Comparison of ENCODE assay signal across 27 cellular contexts in genomic region chr16:84045001-84045817, GRCh38. TPM values are rescaled to one million over a fixed set of nuclear protein-coding genes. Genes with fewer than 3 reads are reported as not detected.
DNase-seq lines count a peak whose midpoint lies in the region; ATAC-seq, FAIRE-seq and TF ChIP-seq lines count a peak whose summit lies in the region.
"Had no signal": no experiment of that assay in that cellular context is flagged by ENCODE, and none has a peak within 500 bp of the region (broad histone marks: within the 10 kb centered on the region; RNA-seq: fewer than 3 reads in every experiment).

No MANE protein-coding gene starts in this region.

- H4K91ac ChIP-seq in H1 (replicated peaks; ENCODE audit: insufficient read length, low read length): no peak overlapping the region

- POLR2A ChIA-PET in HEK293 (lab: Yijun Ruan, JAX) (no interaction called here), H1 (lab: Charles Lee; ENCODE audit: partially characterized antibody) (interaction anchor here (1.1 kb wide), 1 partner anchor 16 kb away, joined by 3 read pairs; no protein-coding TSS in a partner anchor)

- no peak overlapping the region for H2BK120ac ChIP-seq in H1 (replicated peaks; ENCODE audit: low read depth, low read length)

- no peak overlapping the region for H3K14ac ChIP-seq in H1 (ENCODE audit: insufficient read length)

- no peak overlapping the region for H3K18ac ChIP-seq in H1 (ENCODE audit: extremely low read depth, low read length)

- no peaks in the 10 kb centered on the region for H3K79me2 ChIP-seq in H1 (ENCODE audit: control insufficient read depth in 1 of 2, insufficient read depth in 2 of 2, low read length in 2 of 2)

- H3K9me3 ChIP-seq in HEK293 (ENCODE audit: control insufficient read depth, insufficient read depth, low read depth, low read length) (no peaks in the 10 kb centered on the region), H1 (ENCODE audit: insufficient read depth in 2 of 2, low read depth in 1 of 2, low read length in 1 of 2) (no peaks in the 10 kb centered on the region), mucosa of descending colon (no peaks in the 10 kb centered on the region), spleen (no peaks in the 10 kb centered on the region)
- H3K9me3 ChIP-seq: BLaER1 had no signal

- no peak overlapping the region for H2BK5ac ChIP-seq in H1 (ENCODE audit: low read depth, low read length)

- no peak for TF ChIP-seq POLR2A in H1 (IDR thresholded peaks at IDR 0.05; ENCODE audit: control extremely low read depth in 1 of 2, low read depth in 2 of 2, low read length in 2 of 2)
- TF ChIP-seq POLR2A in spleen (IDR thresholded peaks at IDR 0.05): no peak

- TF ChIP-seq RAD21 in H1 (IDR thresholded peaks at IDR 0.05 in 1 of 2, conservative IDR thresholded peaks at IDR 0.05 in 1 of 2; ENCODE audit: low read depth in 2 of 2, low read length in 2 of 2): no peak

- H3K79me1 ChIP-seq in H1 (ENCODE audit: low read depth, low read length): no peaks in the 10 kb centered on the region

- no peak overlapping the region for H3K4me3 ChIP-seq in HEK293 (ENCODE audit: low read depth, low read length)
- no peak overlapping the region for H3K4me3 ChIP-seq in H1 (ENCODE audit: extremely low read depth in 1 of 4, insufficient read depth in 2 of 4, low read depth in 3 of 4, low read length in 4 of 4)
- no peak overlapping the region for H3K4me3 ChIP-seq in mucosa of descending colon
- no peak overlapping the region for H3K4me3 ChIP-seq in spleen
- H3K4me3 ChIP-seq: BLaER1, K562, SK-N-MC had no signal

- TF ChIP-seq CTCF in HEK293 (tag by site-specific recombination; IDR thresholded peaks at IDR 0.05): no peak
- no peak for TF ChIP-seq CTCF in H1 (IDR thresholded peaks at IDR 0.05; ENCODE audit: control extremely low read depth in 1 of 3, insufficient read depth in 1 of 3, low read depth in 1 of 3, low read length in 3 of 3)
- TF ChIP-seq CTCF in mucosa of descending colon (IDR thresholded peaks at IDR 0.05): no peak
- no peak for TF ChIP-seq CTCF in spleen (IDR thresholded peaks at IDR 0.05 in 8 of 11, conservative IDR thresholded peaks at IDR 0.05 in 3 of 11)

- 92% methylated on average over 24 of the region's 36 CpGs; no CpG with 5 or more reads in 1 of the 2 experiments for WGBS in H1 (ENCODE audit: extremely low coverage in 1 of 2, insufficient coverage in 1 of 2, insufficient read length in 1 of 2, insufficient replicate concordance in 2 of 2, low coverage in 1 of 2, low lambda C conversion rate in 2 of 2, missing lambda C conversion rate in 1 of 2), 2 experiments
- WGBS in spleen, 5 donors: 64 to 70% (median 65%) methylated on average over 22 to 36 of the region's 36 CpGs

- FAIRE-seq in H1 (lab: Jason Lieb, UNC): no peak
- FAIRE-seq: A204.1, D721Med, GM18507, HTR-8/SVneo had no signal

- no peak overlapping the region for H2BK15ac ChIP-seq in H1 (ENCODE audit: low read length)

- H2BK12ac ChIP-seq in H1 (ENCODE audit: low read depth, low read length): no peak overlapping the region

- no peak overlapping the region for H2AK5ac ChIP-seq in H1 (ENCODE audit: low read depth, low read length)

- no peak overlapping the region for H3K4ac ChIP-seq in H1 (replicated peaks; ENCODE audit: insufficient read length, low read depth, low read length)

- DNase-seq in H1 (ENCODE audit: low read depth in 1 of 2, low spot score in 2 of 2) (no peak), mucosa of descending colon (peak in 2 of 3 donors; percentile 14 to 30), spleen (peak; percentile 65), NCI-H526 (lab: John Stamatoyannopoulos, UW) (no peak)
- DNase-seq in stimulated activated CD4-positive, alpha-beta T cell treated with anti-CD3 and anti-CD28 coated beads, Interleukin-1b, Interleukin-23, amount 100 ng/mL, for 48 hours: no peak
- no peak for DNase-seq in activated naive CD4-positive, alpha-beta T cell treated with anti-CD3 and anti-CD28 coated beads, Interleukin-2, amount 50 U/mL, for 16 hours
- DNase-seq: CD4-positive, CD25-positive, alpha-beta regulatory T cell; H9; HFFc6; Kasumi-1; MV-4-11; NCI-H1105 treated with DMSO at 0.1 percent for 48 hours; NCI-H2029; NCI-H446 treated with DMSO at 0.1 percent for 48 hours; NCI-H526 treated with DMSO at 0.1 percent for 48 hours; SIG-M5 had no signal

- CTCF ChIA-PET in HEK293 (lab: Yijun Ruan, JAX) (interaction anchor here (1.6 to 3.7 kb wide), 4 partner anchors 10 to 90 kb away, joined by 4 to 21 read pairs (median 14); no protein-coding TSS in a partner anchor), H1 (lab: Charles Lee; ENCODE audit: partially characterized antibody) (interaction anchor here (0.7 to 12.8 kb wide), 22 partner anchors 10 to 214 kb away, joined by 3 to 267 read pairs (median 6); partner anchors contain the start of genes MBTPS1 and OSGIN1)

- no peak for ATAC-seq in mucosa of descending colon
- ATAC-seq: K562, Panc1 had no signal

- intact Hi-C loops in mucosa of descending colon (cut with DNase I, micrococcal nuclease) (no loop called here), spleen (cut with DNase I; ENCODE audit: low total_unique reads) (no loop called here)

- no peak overlapping the region for H3K4me2 ChIP-seq in H1 (ENCODE audit: insufficient read depth in 1 of 2, low read depth in 2 of 2, low read length in 2 of 2)
- H3K4me2 ChIP-seq: BLaER1 had no signal

- H3K27ac ChIP-seq in HEK293 (ENCODE audit: extremely low read depth, low read depth, low read length) (no peak overlapping the region), H1 (ENCODE audit: low read depth, low read length) (no peak overlapping the region), spleen (no peak overlapping the region)
- H3K27ac ChIP-seq: BLaER1, RWPE1, SK-N-MC had no signal

- H3K36me3 ChIP-seq in HEK293 (ENCODE audit: control insufficient read depth in 2 of 2, insufficient read depth in 1 of 2, low read length in 2 of 2): peaks cover 0 to 12% of the 10 kb centered on the region in 2 experiments; a peak in 1 of 3 replicates
- H3K36me3 ChIP-seq in H1 (ENCODE audit: control insufficient read depth in 2 of 4, insufficient read depth in 4 of 4, low read length in 3 of 4): no peaks in the 10 kb centered on the region; a peak in 1 of 8 replicates
- no peaks in the 10 kb centered on the region for H3K36me3 ChIP-seq in mucosa of descending colon (ENCODE audit: low read depth)
- H3K36me3 ChIP-seq in spleen: peaks cover 0 to 34% (median 17%) of the 10 kb centered on the region in 6 donors

- no peak overlapping the region for H2BK20ac ChIP-seq in H1 (ENCODE audit: low read length)

- H3K27me3 ChIP-seq in H1 (replicated peaks in 1 of 4; ENCODE audit: control insufficient read depth in 3 of 4, extremely low read depth in 1 of 4, insufficient read depth in 3 of 4, low read length in 3 of 4): no peaks in the 10 kb centered on the region; a peak in 1 of 7 replicates
- H3K27me3 ChIP-seq in spleen (replicated peaks in 1 of 7): peaks cover 0 to 45% (median 0%) of the 10 kb centered on the region in 7 donors
- H3K27me3 ChIP-seq: BLaER1 had no signal

- H3K4me1 ChIP-seq in HEK293 (ENCODE audit: control insufficient read depth, insufficient read depth, low read length) (peaks cover 7% of the 10 kb centered on the region), H1 (replicated peaks in 1 of 4; ENCODE audit: control insufficient read depth in 3 of 4, insufficient read depth in 4 of 4, low read length in 3 of 4) (peaks cover 0 to 12% (median 9%) of the 10 kb centered on the region in 4 experiments; a peak in 6 of 7 replicates), mucosa of descending colon (ENCODE audit: low read depth) (no peaks in the 10 kb centered on the region), spleen (peaks cover 0 to 13% (median 0%) of the 10 kb centered on the region in 6 donors)

- H4K5ac ChIP-seq in H1 (ENCODE audit: insufficient read length, low read depth, low read length): no peak overlapping the region

- H3K9ac ChIP-seq in H1 (replicated peaks in 1 of 4; ENCODE audit: extremely low read depth in 1 of 4, low read depth in 3 of 4, low read length in 3 of 4): no peak overlapping the region
- H3K9ac ChIP-seq: BLaER1 had no signal

- H3K56ac ChIP-seq in H1 (replicated peaks; ENCODE audit: insufficient read length, low read depth, low read length): no peak overlapping the region

- no peaks in the 10 kb centered on the region for H3K23me2 ChIP-seq in H1 (ENCODE audit: low read depth, low read length)

- H2AFZ ChIP-seq in H1 (ENCODE audit: low read length): no peak overlapping the region

- 0 out of 2 replicates have a peak overlapping the region, but pooled peaks have one; percentile 8 for H4K8ac ChIP-seq in H1 (ENCODE audit: extremely low read depth, insufficient read depth, low read length)

- no peak for TF ChIP-seq EP300 in H1 (IDR thresholded peaks at IDR 0.05; ENCODE audit: borderline replicate concordance in 1 of 2, low read depth in 2 of 2, low read length in 2 of 2)

- no peak overlapping the region for H3K23ac ChIP-seq in H1 (ENCODE audit: insufficient read length)

- peaks cover 0 to under 1% of the 10 kb centered on the region in 2 experiments for H4K20me1 ChIP-seq in H1 (replicated peaks in 1 of 2; ENCODE audit: control insufficient read depth in 1 of 2, insufficient read depth in 2 of 2, low read length in 2 of 2)

TF ChIP-seq in HEK293, 187 proteins besides CTCF, POLR2A, EP300 and RAD21:
- TF ChIP-seq ZFP3 (tag by site-specific recombination; IDR thresholded peaks at IDR 0.05; ENCODE audit: low read depth) (no peak), ZBTB20 (tag by site-specific recombination; IDR thresholded peaks at IDR 0.05) (peak; percentile 28; the same call in 1 of the 2 replicates)

TF ChIP-seq in H1, 55 proteins besides CTCF, POLR2A, EP300 and RAD21:
- TF ChIP-seq POU5F1 (IDR thresholded peaks at IDR 0.05; ENCODE audit: low read depth, low read length): no peak
TF ChIP-seq in H1: peak in this region for 0.

RNA-seq across cellular contexts. Expression of gene SLC38A8, which starts 2.6 kb away (rescaled TPM):
- total RNA-seq in H1 (2021; fragmentation: NEBNext Ultra II Directional; extraction: Animal tissue kit (Norgen Biotek cat#: 25700)): not detected in 2 replicates
- 0.08 TPM in 1 of 2 replicates, not detected in the other for polyA plus RNA-seq in H1 (2011; rRNA removed)
- polyA plus RNA-seq in H1 (2011; cell fraction: cytosol; rRNA removed): not detected
- polyA plus RNA-seq in H1 (2011; cell fraction: nucleus; rRNA removed): not detected
- polyA plus RNA-seq in H1 (2012, experiment 1 of 2): not detected in 4 replicates
- polyA plus RNA-seq in H1 (2012, experiment 2 of 2): not detected
- polyA plus RNA-seq in H1 (2013, experiment 1 of 2): not detected
- polyA plus RNA-seq in H1 (2013, experiment 2 of 2): 0.15 TPM
- not detected in 2 replicates for polyA minus RNA-seq in H1 (2011; rRNA and poly(A)+ RNA removed)
- polyA minus RNA-seq in H1 (2011; cell fraction: cytosol; rRNA and poly(A)+ RNA removed): not detected
- not detected for polyA minus RNA-seq in H1 (2011; cell fraction: nucleus; rRNA and poly(A)+ RNA removed)
- not detected for total RNA-seq in mucosa of descending colon
- not detected for total RNA-seq in spleen
- polyA plus RNA-seq in spleen: under 1 TPM in 1 of 3 donors, not detected in 2; 0.37 TPM
- total RNA-seq: CD4-positive, CD25-positive, alpha-beta regulatory T cell; HFFc6; K562 had no signal
- polyA plus RNA-seq: AG04450; CD4-positive, CD25-positive, alpha-beta regulatory T cell had no signal

Comparison
In these comparisons a context has a peak if more than half of its experiments do, and no peak if none do; other contexts are left out.
1. DNase-seq: peak in mucosa of descending colon (2 of 3) and spleen (single experiment); none in H1 (0 of 2), stimulated activated CD4-positive, alpha-beta T cell treated with anti-CD3 and anti-CD28 coated beads, Interleukin-1b, Interleukin-23, amount 100 ng/mL, for 48 hours (single experiment), NCI-H526 (0 of 2) and activated naive CD4-positive, alpha-beta T cell treated with anti-CD3 and anti-CD28 coated beads, Interleukin-2, amount 50 U/mL, for 16 hours (single experiment).